14 cellular contexts compared by ENCODE assay signal in the genomic region with DNA sequence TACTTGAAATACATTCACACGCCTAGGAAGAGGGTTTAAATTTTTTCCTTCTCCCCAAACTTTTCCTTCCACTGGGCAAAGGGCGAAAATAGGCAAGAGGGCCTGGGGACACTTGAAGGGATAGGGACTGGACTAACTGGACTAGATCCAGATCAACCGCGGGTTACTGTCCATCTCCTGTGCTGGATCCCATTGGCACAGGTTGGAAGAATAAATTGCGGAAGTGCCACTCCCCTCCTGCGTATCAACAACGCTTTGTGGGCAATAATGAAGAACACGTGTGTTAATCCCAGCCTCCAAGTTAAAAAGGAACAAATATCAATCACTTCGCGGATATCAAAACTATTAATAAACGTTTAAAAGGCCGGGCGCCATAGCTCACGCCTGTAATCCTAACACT. TPM values are rescaled to one million over a fixed set of nuclear protein-coding genes. Genes with fewer than 3 reads are reported as not detected.
DNase-seq lines count a peak whose midpoint lies in the region; ATAC-seq and TF ChIP-seq lines count a peak whose summit lies in the region.
"Had no signal": no experiment of that assay in that cellular context is flagged by ENCODE, and none has a peak within 500 bp of the region (broad histone marks: within the 10 kb centered on the region; RNA-seq: fewer than 3 reads in every experiment).

No MANE protein-coding gene starts in this region.

- H3K27ac Mint-ChIP-seq in natural killer cell (no peak overlapping the region), nephron (no peak overlapping the region)
- no peak overlapping the region for H3K27ac Mint-ChIP-seq in natural killer cell treated with Interleukin-12 subunit alpha and Interleukin-12 subunit beta and Interleukin-15 and Interleukin-18, amount 100 ng/mL, for 72 hours
- no peak overlapping the region for H3K27ac Mint-ChIP-seq in CD4-positive, alpha-beta memory T cell
- H3K27ac Mint-ChIP-seq: activated B cell treated with CpG ODN at 0.5 μM for 24 hours had no signal

- no peak overlapping the region for H3K4me2 ChIP-seq in SK-N-SH

- TF ChIP-seq CTCF in natural killer cell (IDR thresholded peaks at IDR 0.05) = no peak
- TF ChIP-seq CTCF in nephron (IDR thresholded peaks at IDR 0.05; ENCODE audit: unreplicated experiment in 3 of 3) = no peak
- TF ChIP-seq CTCF in SK-N-SH (IDR thresholded peaks at IDR 0.05) = no peak

- H2AFZ ChIP-seq in SK-N-SH (ENCODE audit: low read depth) = no peak overlapping the region

- H3K9me3 Mint-ChIP-seq in natural killer cell (no peaks in the 10 kb centered on the region), nephron (no peaks in the 10 kb centered on the region)
- no peaks in the 10 kb centered on the region for H3K9me3 Mint-ChIP-seq in natural killer cell treated with Interleukin-12 subunit alpha and Interleukin-12 subunit beta and Interleukin-15 and Interleukin-18, amount 100 ng/mL, for 72 hours
- H3K9me3 Mint-ChIP-seq in CD4-positive, alpha-beta memory T cell = peaks cover 0 to 5% (median 0%) of the 10 kb centered on the region in 8 donors
- H3K9me3 Mint-ChIP-seq: activated B cell treated with CpG ODN at 0.5 μM for 24 hours; activated naive CD8-positive, alpha-beta T cell treated with anti-CD3 and anti-CD28 coated beads, Interleukin-2, amount 50 U/mL, for 24 hours had no signal

- no peaks in the 10 kb centered on the region for H4K20me1 ChIP-seq in SK-N-SH (ENCODE audit: insufficient read depth)

- no peaks in the 10 kb centered on the region for H3F3A ChIP-seq in SK-N-SH (replicated peaks; ENCODE audit: insufficient read depth)

- POLR2A ChIA-PET in CD4-positive, alpha-beta memory T cell (lab: Charles Lee; ENCODE audit: partially characterized antibody) = no interaction called here
- POLR2A ChIA-PET in SK-N-SH (lab: Yijun Ruan, JAX) = no interaction called here

- no peak for DNase-seq in natural killer cell
- DNase-seq in natural killer cell treated with Interleukin-12 subunit alpha and Interleukin-12 subunit beta and Interleukin-15 and Interleukin-18, amount 100 ng/mL, for 72 hours (ENCODE audit: low spot score) = no peak
- DNase-seq in CD4-positive, alpha-beta memory T cell = no peak
- DNase-seq in HuH-7 (ENCODE audit: low spot score) = no peak
- no peak for DNase-seq in SK-N-SH
- DNase-seq: activated B cell treated with CpG ODN at 0.5 μM for 24 hours; DMS153; Kasumi-1; NK-92 treated with Interleukin-12 subunit alpha and Interleukin-12 subunit beta, amount 100 ng/mL, for 24 hours had no signal

- TF ChIP-seq EP300 in SK-N-SH (IDR thresholded peaks at IDR 0.05; ENCODE audit: borderline replicate concordance in 1 of 2, low read depth in 1 of 2, low read length in 1 of 2) = no peak

- intact Hi-C loops in natural killer cell (cut with micrococcal nuclease) = no loop called here
- intact Hi-C loops in CD4-positive, alpha-beta memory T cell (cut with micrococcal nuclease) = no loop called here

- H3K27me3 Mint-ChIP-seq in natural killer cell (ENCODE audit: low read depth in 2 of 2) (peaks cover 4 to 10% of the 10 kb centered on the region in 2 donors), nephron (ENCODE audit: low read depth) (peaks cover 68% of the 10 kb centered on the region)
- peaks cover 6 to 8% of the 10 kb centered on the region in 2 donors for H3K27me3 Mint-ChIP-seq in natural killer cell treated with Interleukin-12 subunit alpha and Interleukin-12 subunit beta and Interleukin-15 and Interleukin-18, amount 100 ng/mL, for 72 hours
- H3K27me3 Mint-ChIP-seq in CD4-positive, alpha-beta memory T cell = peaks cover 5% of the 10 kb centered on the region in 2 donors

- H3K4me3 ChIP-seq in duodenal mucosa (ENCODE audit: low read depth in 1 of 2, low read length in 2 of 2) = peak overlapping the region in 1 of 2 donors; percentile 80
- H3K4me3 ChIP-seq in CD4-positive, alpha-beta memory T cell (ENCODE audit: low read length in 2 of 2) = no peak overlapping the region
- H3K4me3 ChIP-seq in SK-N-SH (ENCODE audit: low read depth in 2 of 2, low read length in 1 of 2) = no peak overlapping the region
- H3K4me3 ChIP-seq: SJSA1 had no signal

- H3K4me3 Mint-ChIP-seq in natural killer cell = peak overlapping the region; percentile 92
- no peak overlapping the region for H3K4me3 Mint-ChIP-seq in natural killer cell treated with Interleukin-12 subunit alpha and Interleukin-12 subunit beta and Interleukin-15 and Interleukin-18, amount 100 ng/mL, for 72 hours
- peak overlapping the region; percentile 48 to 88 (median 49) for H3K4me3 Mint-ChIP-seq in nephron
- peak overlapping the region in 3 of 8 donors; percentile 6 to 97 (median 97) for H3K4me3 Mint-ChIP-seq in CD4-positive, alpha-beta memory T cell

- H3K36me3 ChIP-seq in duodenal mucosa (ENCODE audit: control insufficient read depth in 1 of 2, insufficient read depth in 2 of 2, low read length in 2 of 2) (peaks cover 6 to 8% of the 10 kb centered on the region in 2 donors), SK-N-SH (replicated peaks in 1 of 2; ENCODE audit: control insufficient read depth in 1 of 2, insufficient read depth in 2 of 2, low read length in 1 of 2) (peaks cover 0 to 5% of the 10 kb centered on the region in 2 experiments)
- H3K36me3 ChIP-seq in CD4-positive, alpha-beta memory T cell (ENCODE audit: insufficient read depth, low read length) = no peaks in the 10 kb centered on the region

- ATAC-seq in natural killer cell = no peak
- no peak for ATAC-seq in natural killer cell treated with Interleukin-12 subunit alpha and Interleukin-12 subunit beta and Interleukin-15 and Interleukin-18, amount 100 ng/mL, for 72 hours
- no peak for ATAC-seq in HG03342 (IDR thresholded peaks at IDR 0.05; ENCODE audit: unreplicated experiment)
- ATAC-seq: activated naive CD8-positive, alpha-beta T cell treated with anti-CD3 and anti-CD28 coated beads, Interleukin-2, amount 50 U/mL, for 24 hours had no signal

- no peaks in the 10 kb centered on the region for H3K9me2 ChIP-seq in SK-N-SH

- CTCF ChIA-PET in CD4-positive, alpha-beta memory T cell (lab: Charles Lee; ENCODE audit: partially characterized antibody) = no interaction called here
- CTCF ChIA-PET in SK-N-SH (lab: Yijun Ruan, JAX) = no interaction called here

- H3K9me3 ChIP-seq in duodenal mucosa (ENCODE audit: control insufficient read depth in 1 of 2, low read length in 2 of 2) (no peaks in the 10 kb centered on the region), SK-N-SH (no peaks in the 10 kb centered on the region)
- H3K9me3 ChIP-seq in CD4-positive, alpha-beta memory T cell (ENCODE audit: control insufficient read depth in 1 of 2, low read length in 2 of 2) = no peaks in the 10 kb centered on the region
- H3K9me3 ChIP-seq: SJSA1 had no signal

- H3K4me1 ChIP-seq in duodenal mucosa (ENCODE audit: control insufficient read depth in 1 of 2, insufficient read depth in 2 of 2, low read length in 2 of 2) (peaks cover 24 to 35% of the 10 kb centered on the region in 2 donors), SK-N-SH (ENCODE audit: control insufficient read depth in 1 of 2, insufficient read depth in 2 of 2, low read depth in 1 of 2, low read length in 1 of 2) (peaks cover 0 to 18% of the 10 kb centered on the region in 2 experiments; a peak in 1 of 4 replicates)
- H3K4me1 ChIP-seq in CD4-positive, alpha-beta memory T cell (ENCODE audit: insufficient read depth, low read length) = peaks cover 36% of the 10 kb centered on the region

- H3K4me1 Mint-ChIP-seq in natural killer cell (peaks cover 32 to 37% of the 10 kb centered on the region in 2 donors), nephron (peaks cover 10% of the 10 kb centered on the region)
- H3K4me1 Mint-ChIP-seq in natural killer cell treated with Interleukin-12 subunit alpha and Interleukin-12 subunit beta and Interleukin-15 and Interleukin-18, amount 100 ng/mL, for 72 hours (ENCODE audit: low read depth in 2 of 2) = peaks cover 15 to 19% of the 10 kb centered on the region in 2 donors
- peaks cover 13 to 40% (median 21%) of the 10 kb centered on the region in 4 donors for H3K4me1 Mint-ChIP-seq in CD4-positive, alpha-beta memory T cell

- H3K79me2 ChIP-seq in SK-N-SH (ENCODE audit: insufficient read depth) = no peaks in the 10 kb centered on the region

- H3K36me3 Mint-ChIP-seq in natural killer cell = no peaks in the 10 kb centered on the region
- H3K36me3 Mint-ChIP-seq in natural killer cell treated with Interleukin-12 subunit alpha and Interleukin-12 subunit beta and Interleukin-15 and Interleukin-18, amount 100 ng/mL, for 72 hours = no peaks in the 10 kb centered on the region
- H3K36me3 Mint-ChIP-seq in nephron (ENCODE audit: low read depth) = peaks cover 3% of the 10 kb centered on the region
- H3K36me3 Mint-ChIP-seq in CD4-positive, alpha-beta memory T cell = peaks cover 0 to 5% of the 10 kb centered on the region in 2 donors

- H3K9ac ChIP-seq in duodenal mucosa (ENCODE audit: low read depth in 1 of 2, low read length in 2 of 2) (peak overlapping the region; percentile 22 to 84), SK-N-SH (no peak overlapping the region)

- 91% methylated on average over 14 of the region's 14 CpGs for WGBS in SK-N-SH (ENCODE audit: low lambda C conversion rate)

- TF ChIP-seq RAD21 in SK-N-SH (IDR thresholded peaks at IDR 0.05; ENCODE audit: low read length) = no peak

- H3K27me3 ChIP-seq in duodenal mucosa (ENCODE audit: control insufficient read depth in 1 of 2, insufficient read depth in 2 of 2, low read length in 2 of 2) = no peaks in the 10 kb centered on the region
- H3K27me3 ChIP-seq in CD4-positive, alpha-beta memory T cell (ENCODE audit: insufficient read depth, low read length) = peaks cover 3% of the 10 kb centered on the region
- no peaks in the 10 kb centered on the region for H3K27me3 ChIP-seq in SK-N-SH (ENCODE audit: insufficient read depth)
- H3K27me3 ChIP-seq: SJSA1 had no signal

- H3K27ac ChIP-seq in duodenal mucosa (ENCODE audit: low read depth, low read length) (no peak overlapping the region), SK-N-SH (ENCODE audit: low read depth in 2 of 2, low read length in 1 of 2) (no peak overlapping the region)
- no peak overlapping the region for H3K27ac ChIP-seq in CD4-positive, alpha-beta memory T cell (ENCODE audit: low read depth, low read length)
- H3K27ac ChIP-seq: SJSA1 had no signal

RNA-seq across cellular contexts. Expression of a gene that starts 1.7 kb away (rescaled TPM):
- total RNA-seq in natural killer cell = 1 to 10 TPM in 1 of 3 donors, under 1 TPM in 2; 0.38 to 1.0 (median 0.42) TPM
- under 1 TPM; 0.45 to 0.88 TPM for total RNA-seq in natural killer cell treated with Interleukin-12 subunit alpha and Interleukin-12 subunit beta and Interleukin-15 and Interleukin-18, amount 100 ng/mL, for 72 hours
- total RNA-seq in CD4-positive, alpha-beta memory T cell = under 1 TPM; 0.33 to 0.38 TPM
- polyA plus RNA-seq in CD4-positive, alpha-beta memory T cell = under 1 TPM in 1 of 2 donors, not detected in 1; 0.04 TPM
- 0.52 and 0.72 TPM in 2 replicates for polyA plus RNA-seq in SK-N-SH (2012; rRNA removed)
- 0.66 and 0.72 TPM in 2 replicates for polyA plus RNA-seq in SK-N-SH (2012; cell fraction: cytosol; rRNA removed)
- polyA plus RNA-seq in SK-N-SH (2012; cell fraction: nucleus; rRNA removed) = 0.41 and 0.66 TPM in 2 replicates

RNA-seq across cellular contexts. Expression of a gene that starts 60.0 kb away (rescaled TPM):
- 10 to 100 TPM in 2 of 3 donors, 1 to 10 TPM in 1; 7.9 to 11.7 (median 10.2) TPM for total RNA-seq in natural killer cell
- total RNA-seq in natural killer cell treated with Interleukin-12 subunit alpha and Interleukin-12 subunit beta and Interleukin-15 and Interleukin-18, amount 100 ng/mL, for 72 hours = 1 to 10 TPM; 5.7 to 6.9 TPM
- total RNA-seq in CD4-positive, alpha-beta memory T cell = 10 to 100 TPM in 1 of 2 experiments, 1 to 10 TPM in 1; 9.7 to 10.5 TPM
- polyA plus RNA-seq in CD4-positive, alpha-beta memory T cell = 1 to 10 TPM in 1 of 2 donors, under 1 TPM in 1; 1.00 to 2.3 TPM
- 8.7 and 10.0 TPM in 2 replicates for polyA plus RNA-seq in SK-N-SH (2012; rRNA removed)
- polyA plus RNA-seq in SK-N-SH (2012; cell fraction: cytosol; rRNA removed) = 12.3 and 13.0 TPM in 2 replicates
- polyA plus RNA-seq in SK-N-SH (2012; cell fraction: nucleus; rRNA removed) = 9.4 and 13.2 TPM in 2 replicates
